10 cellular contexts compared by ENCODE assay signal in genomic region chrX:35291013-35291412, GRCh38.
"Had no signal": no experiment of that assay in that cellular context is flagged by ENCODE, and none has a peak within 500 bp of the region (broad histone marks: within the 10 kb centered on the region; RNA-seq: fewer than 3 reads in every experiment).

No MANE protein-coding gene starts in this region.

- ATAC-seq: HCT116, K562 had no signal

- H3K4me1 ChIP-seq: HAP-1 had no signal

- H3K36me3 ChIP-seq: HAP-1 had no signal

- H3K9ac ChIP-seq: GM23248 had no signal

- H3K9me3 ChIP-seq: HAP-1 had no signal

- H3K27ac ChIP-seq: GM23248, HL-60 had no signal

- H3K4me3 ChIP-seq: GM23248, HAP-1, K562 had no signal

- H2AFZ ChIP-seq: GM23248 had no signal

- FAIRE-seq: K562 had no signal

- DNase-seq: GM23248, GOT3, H7, HFFc6, IMR-90, KG1 had no signal
